ENCODE assay signal across 8 cellular contexts in the genomic region with DNA sequence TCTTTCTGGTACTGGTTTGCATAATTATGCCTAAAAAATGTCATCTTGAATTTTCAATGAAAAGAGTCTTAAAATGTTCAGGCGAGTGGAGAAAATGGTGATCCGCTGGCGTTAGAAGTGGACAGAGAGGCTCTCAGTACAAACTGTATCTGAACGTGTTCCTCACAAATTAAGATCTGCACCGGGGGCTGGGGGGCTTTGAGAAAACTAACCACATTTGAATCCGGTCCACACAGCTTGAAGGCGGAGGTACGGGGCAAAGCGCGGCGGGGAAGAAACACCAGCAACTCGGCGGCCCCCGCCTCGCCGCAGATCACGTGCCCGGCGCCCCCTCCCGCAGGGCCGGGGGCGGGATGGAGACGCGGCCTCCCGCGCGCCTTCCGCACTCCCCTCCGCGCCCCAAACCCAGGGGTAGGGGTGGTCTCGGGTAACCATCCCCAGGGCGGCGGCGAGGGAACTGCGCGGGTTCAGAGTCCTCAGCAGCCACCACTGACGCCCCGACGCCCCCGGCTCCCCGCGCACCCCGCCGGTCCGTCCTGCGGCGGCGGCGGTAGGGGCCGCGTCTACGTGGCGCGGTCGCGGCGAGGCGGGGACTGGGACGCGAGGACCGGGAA. TPM values are rescaled to one million over a fixed set of nuclear protein-coding genes. Genes with fewer than 3 reads are reported as not detected.
DNase-seq lines count a peak whose midpoint lies in the region; ATAC-seq and TF ChIP-seq lines count a peak whose summit lies in the region.

No MANE protein-coding gene starts in this region.

- H3K4me3 ChIP-seq in MG63, result peak overlapping the region; percentile 74
- peak overlapping the region; percentile 77 to 82 for H3K4me3 ChIP-seq in mucosa of rectum (ENCODE audit: low read length in 2 of 2)

- H3K9me3 ChIP-seq in MG63 (no peaks in the 10 kb centered on the region), mucosa of rectum (ENCODE audit: control insufficient read depth in 2 of 2, low read length in 2 of 2) (no peaks in the 10 kb centered on the region)

- H3K9me3 Mint-ChIP-seq in activated CD4-positive, alpha-beta memory T cell treated with anti-CD3 and anti-CD28 coated beads, Interleukin-2, amount 10 ng/mL, durations not matched to agents 7 days and 5 days, result no peaks in the 10 kb centered on the region
- no peaks in the 10 kb centered on the region for H3K9me3 Mint-ChIP-seq in endothelial cell (ENCODE audit: unreplicated experiment)

- H3K36me3 Mint-ChIP-seq in activated CD4-positive, alpha-beta memory T cell treated with anti-CD3 and anti-CD28 coated beads, Interleukin-2, amount 10 ng/mL, durations not matched to agents 7 days and 5 days (ENCODE audit: low read depth), result peaks cover 41% of the 10 kb centered on the region
- peaks cover 15% of the 10 kb centered on the region for H3K36me3 Mint-ChIP-seq in endothelial cell (ENCODE audit: low read depth, unreplicated experiment)

- H3K36me3 ChIP-seq in MG63 (peaks cover 26% of the 10 kb centered on the region), mucosa of rectum (ENCODE audit: control insufficient read depth in 2 of 2, insufficient read depth in 2 of 2, low read length in 2 of 2) (peaks cover 0 to 3% of the 10 kb centered on the region in 2 donors)

- POLR2A ChIA-PET in activated CD4-positive, alpha-beta memory T cell treated with anti-CD3 and anti-CD28 coated beads, Interleukin-2, amount 10 ng/mL, durations not matched to agents 7 days and 5 days (lab: Charles Lee), result interaction anchor here (0.7 to 4.1 kb wide), 8 partner anchors 11 to 236 kb away, joined by 3 to 79 read pairs (median 5); a partner anchor contains a TSS

- H3K4me3 Mint-ChIP-seq in activated CD4-positive, alpha-beta memory T cell treated with anti-CD3 and anti-CD28 coated beads, Interleukin-2, amount 10 ng/mL, durations not matched to agents 7 days and 5 days, result peak overlapping the region; percentile 90
- H3K4me3 Mint-ChIP-seq in endothelial cell (ENCODE audit: unreplicated experiment), result peak overlapping the region; percentile 99

- no peaks in the 10 kb centered on the region for H3K27me3 Mint-ChIP-seq in activated CD4-positive, alpha-beta memory T cell treated with anti-CD3 and anti-CD28 coated beads, Interleukin-2, amount 10 ng/mL, durations not matched to agents 7 days and 5 days
- H3K27me3 Mint-ChIP-seq in endothelial cell (ENCODE audit: unreplicated experiment), result peaks cover 6% of the 10 kb centered on the region

- peak overlapping the region; percentile 80 for H3K27ac Mint-ChIP-seq in activated CD4-positive, alpha-beta memory T cell treated with anti-CD3 and anti-CD28 coated beads, Interleukin-2, amount 10 ng/mL, durations not matched to agents 7 days and 5 days
- peak overlapping the region; percentile 96 for H3K27ac Mint-ChIP-seq in endothelial cell (ENCODE audit: unreplicated experiment)

- peak overlapping the region; percentile 83 to 87 for H3K27ac ChIP-seq in mucosa of rectum (ENCODE audit: low read depth in 2 of 2, low read length in 2 of 2)

- peaks cover 7 to 8% of the 10 kb centered on the region in 2 donors for H3K4me1 ChIP-seq in mucosa of rectum (ENCODE audit: control insufficient read depth in 2 of 2, insufficient read depth in 2 of 2, low read length in 2 of 2)

- peak; percentile 80 for DNase-seq in COR-L47 (lab: John Stamatoyannopoulos, UW)
- DNase-seq in MG63, result peak; percentile 57
- peak; percentile 54 for DNase-seq in activated CD4-positive, alpha-beta memory T cell treated with anti-CD3 and anti-CD28 coated beads, Interleukin-2, amount 10 ng/mL, durations not matched to agents 7 days and 5 days
- peak; percentile 42 for DNase-seq in endothelial cell (ENCODE audit: low spot score)
- DNase-seq in stimulated activated naive CD8-positive, alpha-beta T cell treated with anti-CD3 and anti-CD28 coated beads, Interleukin-15, Interleukin-2, amounts not matched to agents 100 U/mL and 50 U/mL, for 24 hours, result peak; percentile 61
- DNase-seq in DMS153 (lab: John Stamatoyannopoulos, UW), result no peak

- CTCF ChIA-PET in activated CD4-positive, alpha-beta memory T cell treated with anti-CD3 and anti-CD28 coated beads, Interleukin-2, amount 10 ng/mL, durations not matched to agents 7 days and 5 days (lab: Charles Lee), result interaction anchor here (3.6 kb wide), 2 partner anchors 17 to 51 kb away, joined by 14 to 24 read pairs; no protein-coding TSS in a partner anchor

- H3K27me3 ChIP-seq in MG63 (no peaks in the 10 kb centered on the region), mucosa of rectum (ENCODE audit: control insufficient read depth in 2 of 2, insufficient read depth in 2 of 2, low read length in 2 of 2) (no peaks in the 10 kb centered on the region)

- no peak for TF ChIP-seq CTCF in endothelial cell (IDR thresholded peaks at IDR 0.05; ENCODE audit: unreplicated experiment)

- ATAC-seq in GM21619 (IDR thresholded peaks at IDR 0.05; ENCODE audit: unreplicated experiment), result peak; percentile 18
- ATAC-seq in stimulated activated naive CD8-positive, alpha-beta T cell treated with anti-CD3 and anti-CD28 coated beads, Interleukin-15, Interleukin-2, amounts not matched to agents 100 U/mL and 50 U/mL, for 24 hours, result no peak

- peak overlapping the region; percentile 60 to 92 for H3K9ac ChIP-seq in mucosa of rectum (ENCODE audit: low read depth in 1 of 2, low read length in 2 of 2)

- peaks cover 68% of the 10 kb centered on the region for H3K4me1 Mint-ChIP-seq in activated CD4-positive, alpha-beta memory T cell treated with anti-CD3 and anti-CD28 coated beads, Interleukin-2, amount 10 ng/mL, durations not matched to agents 7 days and 5 days
- H3K4me1 Mint-ChIP-seq in endothelial cell (ENCODE audit: unreplicated experiment), result peaks cover 44% of the 10 kb centered on the region

RNA-seq across cellular contexts. Expression of a gene that starts 0.5 kb away (rescaled TPM):
- total RNA-seq in MG63 (2014; rRNA removed; shearing (Covaris generic); ENCODE audit: low replicate concordance), result 14.2 and 29.3 TPM in 2 replicates
- total RNA-seq in activated CD4-positive, alpha-beta memory T cell treated with anti-CD3 and anti-CD28 coated beads, Interleukin-2, amount 10 ng/mL, durations not matched to agents 7 days and 5 days, result 10 to 100 TPM; 78.4 to 79.6 TPM
- 26.1 TPM for total RNA-seq in endothelial cell (ENCODE audit: unreplicated experiment)
